Comparison of ENCODE assay signal across 10 cellular contexts in genomic region chr19:37953576-37954303, GRCh38. TPM values are rescaled to one million over a fixed set of nuclear protein-coding genes. Genes with fewer than 3 reads are reported as not detected.
A peak's percentile ranks its signal among the peaks of the same experiment; 100 is the strongest.
DNase-seq lines count a peak whose midpoint lies in the region; ATAC-seq, FAIRE-seq and TF ChIP-seq lines count a peak whose summit lies in the region.
"Had no signal": no experiment of that assay in that cellular context is flagged by ENCODE, and none has a peak within 500 bp of the region (broad histone marks: within the 10 kb centered on the region; RNA-seq: fewer than 3 reads in every experiment).

No MANE protein-coding gene starts in this region.

- intact Hi-C loops in transverse colon (cut with DNase I; ENCODE audit: low total_unique reads): no loop called here

- no peak for FAIRE-seq in astrocyte (lab: Jason Lieb, UNC)

- H3K4me1 Mint-ChIP-seq in astrocyte (ENCODE audit: low read depth, unreplicated experiment): peaks cover 2% of the 10 kb centered on the region

- TF ChIP-seq CTCF in astrocyte (IDR thresholded peaks at IDR 0.05; ENCODE audit: insufficient read depth, low read depth, low read length) (no peak), transverse colon (IDR thresholded peaks at IDR 0.05) (no peak)

- H3K27me3 ChIP-seq in HUES64 (ENCODE audit: insufficient read depth, low read length) (no peaks in the 10 kb centered on the region), astrocyte (ENCODE audit: insufficient read depth, low read length) (no peaks in the 10 kb centered on the region), transverse colon (no peaks in the 10 kb centered on the region)

- peaks cover 8% of the 10 kb centered on the region for H4K20me1 ChIP-seq in astrocyte (ENCODE audit: insufficient read depth, low read length)

- H3K9ac ChIP-seq in HUES64 (ENCODE audit: low read depth, low read length): peak overlapping the region; percentile 7; the same call in 1 of the 2 replicates
- H3K9ac ChIP-seq in astrocyte (ENCODE audit: low read length): peak overlapping the region; percentile 59

- H3K79me2 ChIP-seq in astrocyte (ENCODE audit: insufficient read depth, low read length): peaks cover 85% of the 10 kb centered on the region

- H3K4me3 ChIP-seq in HUES64 (ENCODE audit: low read length): no peak overlapping the region
- no peak overlapping the region for H3K4me3 ChIP-seq in astrocyte (ENCODE audit: insufficient read depth, low read depth, low read length)
- H3K4me3 ChIP-seq in transverse colon: no peak overlapping the region

- H3K9me3 ChIP-seq in HUES64 (ENCODE audit: insufficient read depth, low read depth, low read length) (0 out of 2 replicates have a peak, but pooled peaks cover 2% of the 10 kb centered on the region), astrocyte (ENCODE audit: insufficient read depth, low read depth, low read length) (no peaks in the 10 kb centered on the region), transverse colon (peaks cover 0 to 6% of the 10 kb centered on the region in 2 donors)

- H3K36me3 Mint-ChIP-seq in astrocyte (ENCODE audit: low read depth, unreplicated experiment): no peaks in the 10 kb centered on the region

- H3K27ac ChIP-seq in HUES64 (ENCODE audit: low read depth, low read length) (peak overlapping the region; percentile 73; the same call in 1 of the 2 replicates), astrocyte (ENCODE audit: low read depth, low read length) (peak overlapping the region; percentile 38), transverse colon (peak overlapping the region; percentile 64 to 77 (median 75))

- DNase-seq in astrocyte (ENCODE audit: low read depth) (peak; percentile 36), iPS-NIHi11 (ENCODE audit: low spot score) (peak; percentile 34), transverse colon (no peak)
- DNase-seq in activated CD4-positive, CD25-positive, alpha-beta regulatory T cell treated with anti-CD3 and anti-CD28 coated beads, Interleukin-2, amount 50 U/mL, for 72 hours: no peak
- DNase-seq in stimulated activated CD8-positive, alpha-beta memory T cell treated with anti-CD3 and anti-CD28 coated beads, Interleukin-4, amount 100 ng/mL, for 48 hours: no peak
- DNase-seq: activated CD8-positive, alpha-beta memory T cell treated with anti-CD3 and anti-CD28 coated beads, Interleukin-2, amount 50 U/mL, for 48 hours; hypothalamus had no signal

- 50% methylated on average over 7 of the region's 7 CpGs for WGBS in HUES64
- 48 to 63% methylated on average over 2 to 7 of the region's 7 CpGs for WGBS in transverse colon (ENCODE audit: low coverage in 1 of 2), 2 donors

- H3K4me2 ChIP-seq in astrocyte (ENCODE audit: low read length): peak overlapping the region; percentile 49

- no peaks in the 10 kb centered on the region for H3K27me3 Mint-ChIP-seq in astrocyte (ENCODE audit: low read depth, unreplicated experiment)

- in situ Hi-C loops in transverse colon (cut with MboI; ENCODE audit: low pct_ligation_motif_present in 1 of 4, low pct_unique_long_range_greater_than_20kb in 1 of 4, low sequenced_read_pairs in 3 of 4): no loop called here

- no peak for TF ChIP-seq POLR2A in transverse colon (IDR thresholded peaks at IDR 0.05)

- H3K4me1 ChIP-seq in HUES64 (ENCODE audit: insufficient read depth, low read length): peaks cover 25% of the 10 kb centered on the region
- H3K4me1 ChIP-seq in astrocyte (ENCODE audit: insufficient read depth, low read length): peaks cover 18% of the 10 kb centered on the region
- H3K4me1 ChIP-seq in transverse colon: peaks cover 5 to 47% (median 15%) of the 10 kb centered on the region in 4 donors

- TF ChIP-seq EP300 in transverse colon (IDR thresholded peaks at IDR 0.05; ENCODE audit: low read depth): no peak

- H3K36me3 ChIP-seq in HUES64 (ENCODE audit: insufficient read depth, low read length) (no peaks in the 10 kb centered on the region), astrocyte (ENCODE audit: insufficient read depth, low read length) (no peaks in the 10 kb centered on the region), transverse colon (no peaks in the 10 kb centered on the region)

- no peak overlapping the region for H2AFZ ChIP-seq in astrocyte (ENCODE audit: low read depth, low read length)

- H3K27ac Mint-ChIP-seq in astrocyte (ENCODE audit: unreplicated experiment): peak overlapping the region; percentile 63

- no peak for ATAC-seq in GM19023 (IDR thresholded peaks at IDR 0.05; ENCODE audit: unreplicated experiment)

- no peak overlapping the region for H3K4me3 Mint-ChIP-seq in astrocyte (ENCODE audit: unreplicated experiment)

- no peaks in the 10 kb centered on the region for H3K9me3 Mint-ChIP-seq in astrocyte (ENCODE audit: unreplicated experiment)

RNA-seq across cellular contexts. Expression of gene SIPA1L3, which starts 46.7 kb away (rescaled TPM):
- 11.8 TPM for polyA plus RNA-seq in HUES64 (2013, experiment 1 of 2)
- polyA plus RNA-seq in HUES64 (2013, experiment 2 of 2): 14.6 TPM
- total RNA-seq in astrocyte (19.2 and 26.9 TPM in 2 replicates), transverse colon (100 to 1,000 TPM; 191 to 284 (median 231) TPM)

RNA-seq across cellular contexts. Expression of gene WDR87, which starts 47.3 kb away (rescaled TPM):
- not detected for polyA plus RNA-seq in HUES64 (2013, experiment 1 of 2)
- not detected for polyA plus RNA-seq in HUES64 (2013, experiment 2 of 2)
- total RNA-seq in astrocyte (not detected in 2 replicates), transverse colon (not detected)
- polyA plus RNA-seq: adipose tissue had no signal

Comparison
In these comparisons a context has a peak if more than half of its experiments do, and no peak if none do; other contexts are left out.
1. DNase-seq: peak in astrocyte (single experiment) and iPS-NIHi11 (single experiment); none in transverse colon (single experiment), activated CD4-positive, CD25-positive, alpha-beta regulatory T cell treated with anti-CD3 and anti-CD28 coated beads, Interleukin-2, amount 50 U/mL, for 72 hours (single experiment) and stimulated activated CD8-positive, alpha-beta memory T cell treated with anti-CD3 and anti-CD28 coated beads, Interleukin-4, amount 100 ng/mL, for 48 hours (single experiment).
2. Peak in every context shown above with its lines, with median percentiles within 50 percentile points of each other: H3K27ac ChIP-seq.